Comparison of ENCODE assay signal across 20 cellular contexts in the genomic region with DNA sequence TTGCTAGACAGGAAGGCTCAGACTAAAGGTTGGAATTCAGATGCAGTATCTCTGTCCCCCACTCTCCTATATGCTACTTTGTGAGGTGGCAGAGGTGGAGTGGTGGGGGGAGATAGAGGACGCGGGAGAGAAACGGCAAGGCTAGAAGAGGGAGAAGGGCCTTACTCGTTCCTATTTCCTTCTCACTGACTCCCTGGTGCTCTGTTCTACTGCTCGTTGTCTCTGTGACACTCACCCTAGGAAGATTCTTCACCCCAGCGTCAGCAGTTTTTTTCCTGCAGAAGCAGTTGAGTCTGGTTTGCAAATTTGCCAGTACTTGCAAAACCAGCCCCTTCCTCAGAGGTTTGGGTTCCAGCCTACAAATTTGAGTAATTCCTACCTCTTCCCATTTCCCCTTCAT.
"Had no signal": no experiment of that assay in that cellular context is flagged by ENCODE, and none has a peak within 500 bp of the region (broad histone marks: within the 10 kb centered on the region; RNA-seq: fewer than 3 reads in every experiment).

No MANE protein-coding gene starts in this region.

- DNase-seq: hippocampal formation; kidney; left ventricle myocardium inferior; naive thymus-derived CD8-positive, alpha-beta T cell; ovary; right lobe of liver; spleen; stimulated activated CD4-positive, alpha-beta T cell treated with anti-CD3 and anti-CD28 coated beads, Interleukin-4, amount 100 ng/mL, for 24 hours; stimulated activated naive CD4-positive, alpha-beta T cell; upper lobe of right lung had no signal

- H3K27me3 ChIP-seq: ovary, right atrium auricular region, right lobe of liver, spleen, tibial nerve, upper lobe of right lung had no signal

- ATAC-seq: naive thymus-derived CD8-positive, alpha-beta T cell; right lobe of liver; stimulated activated effector memory CD8-positive, alpha-beta T cell treated with anti-CD3 and anti-CD28 coated beads, Interleukin-12 subunit alpha, Interleukin-12 subunit beta, amount 100 ng/mL, for 72 hours; upper lobe of right lung had no signal

- H3K4me1 Mint-ChIP-seq: naive thymus-derived CD8-positive, alpha-beta T cell; nephron; stimulated activated effector memory CD8-positive, alpha-beta T cell treated with anti-CD3 and anti-CD28 coated beads, Interleukin-12 subunit alpha, Interleukin-12 subunit beta, amount 100 ng/mL, for 72 hours had no signal

- H3K4me3 Mint-ChIP-seq: naive thymus-derived CD8-positive, alpha-beta T cell; nephron; neural crest cell; stimulated activated effector memory CD8-positive, alpha-beta T cell treated with anti-CD3 and anti-CD28 coated beads, Interleukin-12 subunit alpha, Interleukin-12 subunit beta, amount 100 ng/mL, for 72 hours; stimulated activated naive CD8-positive, alpha-beta T cell treated with anti-CD3 and anti-CD28 coated beads, Interleukin-15, Interleukin-2, amounts not matched to agents 100 ng/mL and 50 ng/mL, for 24 hours had no signal

- H3K27ac Mint-ChIP-seq: naive thymus-derived CD8-positive, alpha-beta T cell; nephron; progenitor cell of endocrine pancreas; stimulated activated effector memory CD8-positive, alpha-beta T cell treated with anti-CD3 and anti-CD28 coated beads, Interleukin-12 subunit alpha, Interleukin-12 subunit beta, amount 100 ng/mL, for 72 hours; stimulated activated naive CD8-positive, alpha-beta T cell treated with anti-CD3 and anti-CD28 coated beads, Interleukin-15, Interleukin-2, amounts not matched to agents 100 ng/mL and 50 ng/mL, for 24 hours had no signal

- H3K36me3 Mint-ChIP-seq: naive thymus-derived CD8-positive, alpha-beta T cell; stimulated activated effector memory CD8-positive, alpha-beta T cell treated with anti-CD3 and anti-CD28 coated beads, Interleukin-12 subunit alpha, Interleukin-12 subunit beta, amount 100 ng/mL, for 72 hours had no signal

- H3K4me3 ChIP-seq: left ventricle myocardium inferior, lung, ovary, right atrium auricular region, right lobe of liver, skin epidermis, spleen, tibial nerve, upper lobe of right lung had no signal

- H3K27me3 Mint-ChIP-seq: naive thymus-derived CD8-positive, alpha-beta T cell; progenitor cell of endocrine pancreas; stimulated activated naive CD8-positive, alpha-beta T cell treated with anti-CD3 and anti-CD28 coated beads, Interleukin-15, Interleukin-2, amounts not matched to agents 100 ng/mL and 50 ng/mL, for 24 hours had no signal

- H3K9me3 ChIP-seq: ovary, right lobe of liver, upper lobe of right lung had no signal

- H3K36me3 ChIP-seq: left ventricle myocardium inferior, ovary, right atrium auricular region, right lobe of liver, spleen, tibial nerve, upper lobe of right lung had no signal

- FAIRE-seq: kidney, urothelium cell line had no signal

- H3K4me1 ChIP-seq: left ventricle myocardium inferior, right atrium auricular region, right lobe of liver, spleen, tibial nerve, upper lobe of right lung had no signal

- H3K27ac ChIP-seq: left ventricle myocardium inferior, ovary, right atrium auricular region, right lobe of liver, skin epidermis, spleen, tibial nerve, upper lobe of right lung had no signal
